Comparison of ENCODE assay signal across 15 cellular contexts in the genomic region with DNA sequence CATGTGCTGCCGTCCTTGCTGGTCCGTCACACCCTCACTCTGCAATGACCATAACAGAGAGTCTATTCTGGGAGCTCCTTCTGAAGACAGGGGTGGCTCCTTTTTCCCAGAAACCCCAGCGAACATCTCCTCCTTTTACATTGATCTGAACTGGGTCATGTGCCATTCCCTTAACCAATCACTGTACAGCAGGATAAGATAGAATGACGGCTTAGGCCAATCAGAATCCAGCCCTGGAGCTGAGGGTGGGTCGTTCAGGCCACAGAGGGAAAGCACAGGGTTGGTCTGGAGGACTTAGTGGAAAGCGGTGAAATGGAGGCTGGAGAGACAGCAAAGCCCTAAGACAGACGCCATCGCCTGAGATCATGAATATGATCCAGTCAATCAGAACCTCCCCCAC.
DNase-seq lines count a peak whose midpoint lies in the region; ATAC-seq, FAIRE-seq and TF ChIP-seq lines count a peak whose summit lies in the region.
"Had no signal": no experiment of that assay in that cellular context is flagged by ENCODE, and none has a peak within 500 bp of the region (broad histone marks: within the 10 kb centered on the region; RNA-seq: fewer than 3 reads in every experiment).

No MANE protein-coding gene starts in this region.

- H2AK5ac ChIP-seq in neuronal stem cell (ENCODE audit: low read depth, low read length): no peak overlapping the region

- no peaks in the 10 kb centered on the region for H3K36me3 ChIP-seq in neuronal stem cell (replicated peaks in 1 of 2; ENCODE audit: control insufficient read depth in 2 of 2, insufficient read depth in 2 of 2, low read length in 2 of 2)
- no peaks in the 10 kb centered on the region for H3K36me3 ChIP-seq in pancreas
- H3K36me3 ChIP-seq: BLaER1 had no signal

- H4K8ac ChIP-seq in neuronal stem cell (ENCODE audit: low read depth, low read length): no peak overlapping the region

- H3K4me3 ChIP-seq in neuronal stem cell (ENCODE audit: low read length in 2 of 2) (no peak overlapping the region), pancreas (no peak overlapping the region)
- H3K4me3 ChIP-seq: BLaER1, GM23248 had no signal

- H3K9me3 ChIP-seq in neuronal stem cell (replicated peaks in 1 of 2; ENCODE audit: control insufficient read depth in 2 of 2, insufficient read depth in 1 of 2, low read depth in 1 of 2, low read length in 2 of 2): no peaks in the 10 kb centered on the region
- no peaks in the 10 kb centered on the region for H3K9me3 ChIP-seq in pancreas
- H3K9me3 ChIP-seq: BLaER1, Caco-2 had no signal

- H3K9me3 Mint-ChIP-seq in activated CD8-positive, alpha-beta memory T cell treated with anti-CD3 and anti-CD28 coated beads, Interleukin-2, amount 10 ng/mL, durations not matched to agents 7 days and 5 days (ENCODE audit: low read depth): no peaks in the 10 kb centered on the region
- no peaks in the 10 kb centered on the region for H3K9me3 Mint-ChIP-seq in endothelial cell (ENCODE audit: unreplicated experiment)

- H3K4ac ChIP-seq in neuronal stem cell (ENCODE audit: low read length): no peak overlapping the region

- H3K14ac ChIP-seq in neuronal stem cell (ENCODE audit: low read length): no peak overlapping the region

- WGBS in neuronal stem cell (ENCODE audit: extremely low coverage in 2 of 2, insufficient read length in 2 of 2, insufficient replicate concordance in 1 of 2), 2 donors: no CpG with 5 or more reads among the region's 8 CpGs
- 91 to 95% methylated on average over 8 of the region's 8 CpGs for WGBS in pancreas, 2 donors

- no peak overlapping the region for H2BK15ac ChIP-seq in neuronal stem cell (ENCODE audit: low read length)

- no peak overlapping the region for H4K91ac ChIP-seq in neuronal stem cell (ENCODE audit: low read depth, low read length, poor library complexity)

- TF ChIP-seq CTCF in endothelial cell (IDR thresholded peaks at IDR 0.05; ENCODE audit: unreplicated experiment): no peak
- no peak for TF ChIP-seq CTCF in pancreas (IDR thresholded peaks at IDR 0.05)

- H3K27me3 Mint-ChIP-seq in activated CD8-positive, alpha-beta memory T cell treated with anti-CD3 and anti-CD28 coated beads, Interleukin-2, amount 10 ng/mL, durations not matched to agents 7 days and 5 days: no peaks in the 10 kb centered on the region
- H3K27me3 Mint-ChIP-seq in endothelial cell (ENCODE audit: unreplicated experiment): peaks cover 1% of the 10 kb centered on the region

- H3K79me1 ChIP-seq in neuronal stem cell (ENCODE audit: low read depth, low read length): no peaks in the 10 kb centered on the region

- H3K4me1 Mint-ChIP-seq in activated CD8-positive, alpha-beta memory T cell treated with anti-CD3 and anti-CD28 coated beads, Interleukin-2, amount 10 ng/mL, durations not matched to agents 7 days and 5 days: no peaks in the 10 kb centered on the region
- H3K4me1 Mint-ChIP-seq in endothelial cell (ENCODE audit: unreplicated experiment): peaks cover 15% of the 10 kb centered on the region
- H3K4me1 Mint-ChIP-seq: CD8-positive, alpha-beta memory T cell had no signal

- no peak overlapping the region for H2BK12ac ChIP-seq in neuronal stem cell (ENCODE audit: low read length)

- no peak overlapping the region for H2BK120ac ChIP-seq in neuronal stem cell (ENCODE audit: low read depth, low read length)

- H3K27me3 ChIP-seq in neuronal stem cell (ENCODE audit: control insufficient read depth in 3 of 3, insufficient read depth in 3 of 3, low read depth in 1 of 3, low read length in 3 of 3) (no peaks in the 10 kb centered on the region), pancreas (no peaks in the 10 kb centered on the region)
- H3K27me3 ChIP-seq: BLaER1 had no signal

- H2BK5ac ChIP-seq in neuronal stem cell (ENCODE audit: low read length): no peak overlapping the region

- FAIRE-seq in pancreas (lab: Jason Lieb, UNC): no peak
- FAIRE-seq: GM18507 had no signal

- CTCF ChIA-PET in activated CD8-positive, alpha-beta memory T cell treated with anti-CD3 and anti-CD28 coated beads, Interleukin-2, amount 10 ng/mL, durations not matched to agents 7 days and 5 days (lab: Charles Lee): no interaction called here

- H3K27ac ChIP-seq in neuronal stem cell (replicated peaks; ENCODE audit: low read length) (no peak overlapping the region), pancreas (no peak overlapping the region)
- H3K27ac ChIP-seq: BLaER1, GM23248 had no signal

- H3K4me1 ChIP-seq in neuronal stem cell (ENCODE audit: control insufficient read depth in 2 of 2, insufficient read depth in 1 of 2, low read depth in 1 of 2, low read length in 2 of 2) (peaks cover 0 to 12% of the 10 kb centered on the region in 2 donors), pancreas (peaks cover 0 to 21% (median 8%) of the 10 kb centered on the region in 3 donors)
- H3K4me1 ChIP-seq: BLaER1, Caco-2 had no signal

- no peak overlapping the region for H3K4me3 Mint-ChIP-seq in activated CD8-positive, alpha-beta memory T cell treated with anti-CD3 and anti-CD28 coated beads, Interleukin-2, amount 10 ng/mL, durations not matched to agents 7 days and 5 days
- H3K4me3 Mint-ChIP-seq in endothelial cell (ENCODE audit: unreplicated experiment): no peak overlapping the region
- H3K4me3 Mint-ChIP-seq: CD8-positive, alpha-beta memory T cell had no signal

- no peaks in the 10 kb centered on the region for H3K36me3 Mint-ChIP-seq in activated CD8-positive, alpha-beta memory T cell treated with anti-CD3 and anti-CD28 coated beads, Interleukin-2, amount 10 ng/mL, durations not matched to agents 7 days and 5 days
- H3K36me3 Mint-ChIP-seq in endothelial cell (ENCODE audit: low read depth, unreplicated experiment): no peaks in the 10 kb centered on the region
- H3K36me3 Mint-ChIP-seq: CD8-positive, alpha-beta memory T cell had no signal

- H2AFZ ChIP-seq in neuronal stem cell (ENCODE audit: low read length): no peak overlapping the region
- H2AFZ ChIP-seq: GM23248 had no signal

- no peak for ATAC-seq in activated CD8-positive, alpha-beta memory T cell treated with anti-CD3 and anti-CD28 coated beads, Interleukin-2, amount 10 ng/mL, durations not matched to agents 7 days and 5 days
- ATAC-seq in pancreas (no peak), GM21360 (IDR thresholded peaks at IDR 0.05; ENCODE audit: unreplicated experiment) (no peak)

- no peak overlapping the region for H3K18ac ChIP-seq in neuronal stem cell (ENCODE audit: low read length)

- intact Hi-C loops in pancreas (cut with DNase I): no loop called here

- H3K4me2 ChIP-seq in neuronal stem cell (ENCODE audit: insufficient read depth, low read length, poor library complexity, severe bottlenecking): no peak overlapping the region
- H3K4me2 ChIP-seq: BLaER1 had no signal

- H3K23ac ChIP-seq in neuronal stem cell (ENCODE audit: low read depth, low read length, poor library complexity): no peak overlapping the region

- H3K27ac Mint-ChIP-seq in activated CD8-positive, alpha-beta memory T cell treated with anti-CD3 and anti-CD28 coated beads, Interleukin-2, amount 10 ng/mL, durations not matched to agents 7 days and 5 days: no peak overlapping the region
- H3K27ac Mint-ChIP-seq in endothelial cell (ENCODE audit: unreplicated experiment): peak overlapping the region; percentile 8
- H3K27ac Mint-ChIP-seq: CD8-positive, alpha-beta memory T cell had no signal

- no peak overlapping the region for H3K9ac ChIP-seq in neuronal stem cell (ENCODE audit: low read depth, low read length, poor library complexity)
- H3K9ac ChIP-seq: BLaER1, GM23248 had no signal

- peak; percentile 14 for DNase-seq in activated CD8-positive, alpha-beta memory T cell treated with anti-CD3 and anti-CD28 coated beads, Interleukin-2, amount 10 ng/mL, durations not matched to agents 7 days and 5 days
- DNase-seq in activated CD8-positive, alpha-beta memory T cell treated with anti-CD3 and anti-CD28 coated beads, Interleukin-2, amount 50 U/mL, for 48 hours: no peak
- no peak for DNase-seq in endothelial cell (ENCODE audit: low spot score)
- peak; percentile 6 for DNase-seq in mucosa of gallbladder (ENCODE audit: low spot score)
- DNase-seq in neuronal stem cell (ENCODE audit: low spot score): no peak
- DNase-seq in pancreas: no peak
- DNase-seq: 8988T; AML-193; Caco-2; CD8-positive, alpha-beta memory T cell; GM23248; H7 had no signal

Comparison
In these comparisons a context has a peak if more than half of its experiments do, and no peak if none do; other contexts are left out.
1. DNase-seq: peak in activated CD8-positive, alpha-beta memory T cell treated with anti-CD3 and anti-CD28 coated beads, Interleukin-2, amount 10 ng/mL, durations not matched to agents 7 days and 5 days (single experiment) and mucosa of gallbladder (single experiment); none in activated CD8-positive, alpha-beta memory T cell treated with anti-CD3 and anti-CD28 coated beads, Interleukin-2, amount 50 U/mL, for 48 hours (single experiment), endothelial cell (single experiment), neuronal stem cell (single experiment) and pancreas (0 of 6).